Comparison of ENCODE assay signal across 19 cellular contexts in genomic region chr2:32572737-32573136, GRCh38. TPM values are rescaled to one million over a fixed set of nuclear protein-coding genes. Genes with fewer than 3 reads are reported as not detected.
DNase-seq lines count a peak whose midpoint lies in the region; ATAC-seq, FAIRE-seq and TF ChIP-seq lines count a peak whose summit lies in the region.
"Had no signal": no experiment of that assay in that cellular context is flagged by ENCODE, and none has a peak within 500 bp of the region (broad histone marks: within the 10 kb centered on the region; RNA-seq: fewer than 3 reads in every experiment).

No MANE protein-coding gene starts in this region.

- peaks cover 18% of the 10 kb centered on the region for H3K4me1 ChIP-seq in CD8-positive, alpha-beta T cell (ENCODE audit: insufficient read depth, low read length)
- peaks cover 14 to 22% of the 10 kb centered on the region in 2 donors for H3K4me1 ChIP-seq in naive thymus-derived CD4-positive, alpha-beta T cell (ENCODE audit: control insufficient read depth in 2 of 2, insufficient read depth in 2 of 2, low read length in 2 of 2)
- H3K4me1 ChIP-seq: esophagus muscularis mucosa, Peyer's patch, testis had no signal

- no peaks in the 10 kb centered on the region for H3K9me3 ChIP-seq in CD8-positive, alpha-beta T cell (ENCODE audit: low read length)
- no peaks in the 10 kb centered on the region for H3K9me3 ChIP-seq in naive thymus-derived CD4-positive, alpha-beta T cell (ENCODE audit: control insufficient read depth in 2 of 3, low read length in 3 of 3)
- H3K9me3 ChIP-seq: esophagus muscularis mucosa, Peyer's patch, SK-N-SH, testis had no signal

- H3K9me3 Mint-ChIP-seq in CD8-positive, alpha-beta T cell, result no peaks in the 10 kb centered on the region
- no peaks in the 10 kb centered on the region for H3K9me3 Mint-ChIP-seq in T-helper 2 cell treated with Interferon-gamma antibody and Interleukin-4, amounts not matched to agents 5 μg/mL and 100 μg/mL, for 36 hours
- peaks cover 0 to 6% (median 0%) of the 10 kb centered on the region in 11 donors for H3K9me3 Mint-ChIP-seq in naive thymus-derived CD4-positive, alpha-beta T cell

- ATAC-seq in CD8-positive, alpha-beta T cell, result no peak
- ATAC-seq in naive thymus-derived CD4-positive, alpha-beta T cell, result peak; percentile 57

- no peak overlapping the region for H3K4me3 Mint-ChIP-seq in CD8-positive, alpha-beta T cell
- peak overlapping the region; percentile 55 for H3K4me3 Mint-ChIP-seq in T-helper 2 cell treated with Interferon-gamma antibody and Interleukin-4, amounts not matched to agents 5 μg/mL and 100 μg/mL, for 36 hours
- peak overlapping the region in 7 of 10 donors; percentile 7 to 66 (median 41) for H3K4me3 Mint-ChIP-seq in naive thymus-derived CD4-positive, alpha-beta T cell

- no peak overlapping the region for H3K27ac ChIP-seq in CD8-positive, alpha-beta T cell (ENCODE audit: low read depth, low read length)
- no peak overlapping the region for H3K27ac ChIP-seq in naive thymus-derived CD4-positive, alpha-beta T cell (ENCODE audit: low read depth, low read length)
- H3K27ac ChIP-seq: esophagus muscularis mucosa, Peyer's patch, testis had no signal

- DNase-seq in CD8-positive, alpha-beta T cell, result no peak
- DNase-seq in GM12892 (ENCODE audit: insufficient read length), result no peak
- DNase-seq in T-helper 2 cell treated with Interferon-gamma antibody and Interleukin-4, amounts not matched to agents 5 μg/mL and 100 μg/mL, for 36 hours (ENCODE audit: low spot score), result no peak
- DNase-seq in naive thymus-derived CD4-positive, alpha-beta T cell, result peak in 4 of 9 donors; percentile 8 to 10 (median 9)
- DNase-seq in NCI-H1105 treated with DMSO at 0.1 percent for 48 hours (lab: John Stamatoyannopoulos, UW), result no peak
- no peak for DNase-seq in effector CD4-positive, alpha-beta T cell
- DNase-seq in hippocampal formation (lab: John Stamatoyannopoulos, UW), result no peak
- DNase-seq: activated gamma-delta T cell treated with Interleukin-2 at 50 U/mL for 16 hours; DMS153; Karpas-422; NCI-H1436; Peyer's patch; SK-N-SH; stimulated activated CD4-positive, alpha-beta T cell treated with anti-CD3 and anti-CD28 coated beads, Interleukin-2, amount 100 ng/mL, for 48 hours; testis had no signal

- TF ChIP-seq CTCF in CD8-positive, alpha-beta T cell (IDR thresholded peaks at IDR 0.05), result no peak

- FAIRE-seq in GM12892 (lab: Jason Lieb, UNC), result peak; percentile 78
- FAIRE-seq: GM18507, H1, TTC549 had no signal

- H3K4me3 ChIP-seq in CD8-positive, alpha-beta T cell (ENCODE audit: low read depth, low read length), result no peak overlapping the region
- H3K4me3 ChIP-seq in naive thymus-derived CD4-positive, alpha-beta T cell (ENCODE audit: low read length), result no peak overlapping the region
- H3K4me3 ChIP-seq: esophagus muscularis mucosa, Peyer's patch, testis had no signal

- intact Hi-C loops in CD8-positive, alpha-beta T cell (cut with DNase I, micrococcal nuclease), result no loop called here
- intact Hi-C loops in naive thymus-derived CD4-positive, alpha-beta T cell (cut with micrococcal nuclease), result no loop called here

- no peaks in the 10 kb centered on the region for H3K27me3 Mint-ChIP-seq in CD8-positive, alpha-beta T cell (ENCODE audit: low read depth)
- H3K27me3 Mint-ChIP-seq in T-helper 2 cell treated with Interferon-gamma antibody and Interleukin-4, amounts not matched to agents 5 μg/mL and 100 μg/mL, for 36 hours (ENCODE audit: low read depth), result no peaks in the 10 kb centered on the region
- H3K27me3 Mint-ChIP-seq in naive thymus-derived CD4-positive, alpha-beta T cell, result no peaks in the 10 kb centered on the region

- H3K36me3 Mint-ChIP-seq in CD8-positive, alpha-beta T cell, result peaks cover 39% of the 10 kb centered on the region
- H3K36me3 Mint-ChIP-seq in T-helper 2 cell treated with Interferon-gamma antibody and Interleukin-4, amounts not matched to agents 5 μg/mL and 100 μg/mL, for 36 hours (ENCODE audit: low read depth), result peaks cover 50% of the 10 kb centered on the region
- peaks cover 0 to 51% (median 37%) of the 10 kb centered on the region in 5 donors for H3K36me3 Mint-ChIP-seq in naive thymus-derived CD4-positive, alpha-beta T cell

- TF ChIP-seq POLR2A in GM12892 (IDR thresholded peaks at IDR 0.05; ENCODE audit: low read depth, low read length), result no peak

- H3K27me3 ChIP-seq in CD8-positive, alpha-beta T cell (ENCODE audit: insufficient read depth, low read length), result no peaks in the 10 kb centered on the region
- no peaks in the 10 kb centered on the region for H3K27me3 ChIP-seq in naive thymus-derived CD4-positive, alpha-beta T cell (ENCODE audit: control insufficient read depth in 2 of 2, insufficient read depth in 2 of 2, low read length in 2 of 2)
- H3K27me3 ChIP-seq: esophagus muscularis mucosa, Peyer's patch, testis had no signal

- peaks cover 43% of the 10 kb centered on the region for H3K4me1 Mint-ChIP-seq in CD8-positive, alpha-beta T cell (ENCODE audit: low read depth)
- H3K4me1 Mint-ChIP-seq in T-helper 2 cell treated with Interferon-gamma antibody and Interleukin-4, amounts not matched to agents 5 μg/mL and 100 μg/mL, for 36 hours (ENCODE audit: low read depth), result peaks cover 24% of the 10 kb centered on the region
- peaks cover 23 to 47% (median 36%) of the 10 kb centered on the region in 7 donors for H3K4me1 Mint-ChIP-seq in naive thymus-derived CD4-positive, alpha-beta T cell

- CTCF ChIA-PET in CD8-positive, alpha-beta T cell (lab: Charles Lee), result no interaction called here
- CTCF ChIA-PET in naive thymus-derived CD4-positive, alpha-beta T cell (lab: Charles Lee), result no interaction called here

- POLR2A ChIA-PET in CD8-positive, alpha-beta T cell (lab: Charles Lee), result no interaction called here
- POLR2A ChIA-PET in naive thymus-derived CD4-positive, alpha-beta T cell (lab: Charles Lee), result interaction anchor here (1.4 kb wide), 1 partner anchor 18 kb away, joined by 4 read pairs; no protein-coding TSS in a partner anchor

- peak overlapping the region; percentile 24 for H3K27ac Mint-ChIP-seq in CD8-positive, alpha-beta T cell
- peak overlapping the region; percentile 74 for H3K27ac Mint-ChIP-seq in T-helper 2 cell treated with Interferon-gamma antibody and Interleukin-4, amounts not matched to agents 5 μg/mL and 100 μg/mL, for 36 hours
- H3K27ac Mint-ChIP-seq in naive thymus-derived CD4-positive, alpha-beta T cell, result peak overlapping the region in 8 of 9 donors; percentile 19 to 74 (median 47)

- peaks cover 5% of the 10 kb centered on the region for H3K36me3 ChIP-seq in CD8-positive, alpha-beta T cell (ENCODE audit: insufficient read depth, low read length)
- peaks cover 0 to 16% (median 0%) of the 10 kb centered on the region in 3 experiments for H3K36me3 ChIP-seq in naive thymus-derived CD4-positive, alpha-beta T cell (ENCODE audit: control insufficient read depth in 2 of 3, insufficient read depth in 3 of 3, low read length in 3 of 3)

RNA-seq across cellular contexts. Expression of gene TTC27, which starts 55.1 kb away (rescaled TPM):
- total RNA-seq in CD8-positive, alpha-beta T cell, result 10 to 100 TPM in 1 of 2 experiments, 1 to 10 TPM in 1; 9.6 to 12.1 TPM
- 25.3 TPM for polyA plus RNA-seq in GM12892 (2012; ENCODE audit: missing spikeins)
- total RNA-seq in naive thymus-derived CD4-positive, alpha-beta T cell, result 10 to 100 TPM; 18.5 to 27.5 (median 23.3) TPM
- 10 to 100 TPM; 23.9 to 30.0 TPM for polyA plus RNA-seq in naive thymus-derived CD4-positive, alpha-beta T cell

Comparison
In these comparisons a context has a peak if more than half of its experiments do, and no peak if none do; other contexts are left out.
1. H3K27ac Mint-ChIP-seq: peak in every context shown above with its lines; median percentile 74 in T-helper 2 cell treated with Interferon-gamma antibody and Interleukin-4, amounts not matched to agents 5 μg/mL and 100 μg/mL, for 36 hours; 47 in naive thymus-derived CD4-positive, alpha-beta T cell; 24 in CD8-positive, alpha-beta T cell.